In genomic region chr20:50930139-50931047, GRCh38 we compare ENCODE assay signal across 1 cellular context.
TF ChIP-seq lines count a peak whose summit lies in the region.

No MANE protein-coding gene starts in this region.

TF ChIP-seq in IMR-90, 13 proteins besides CTCF, POLR2A, EP300 and RAD21 (continued from another document):
- TF ChIP-seq RFX5 (IDR thresholded peaks at IDR 0.05; ENCODE audit: low read depth, low read length) (no peak), SMC3 (IDR thresholded peaks at IDR 0.05; ENCODE audit: low read depth, low read length) (no peak), MAZ (IDR thresholded peaks at IDR 0.05; ENCODE audit: borderline replicate concordance, low read depth, low read length) (no peak), CEBPB (IDR thresholded peaks at IDR 0.05; ENCODE audit: low read depth, low read length) (no peak)
TF ChIP-seq in IMR-90: peak in this region for 0.
